Comparison of ENCODE assay signal across 18 cellular contexts in genomic region chr7:158784270-158784669, GRCh38. TPM values are rescaled to one million over a fixed set of nuclear protein-coding genes. Genes with fewer than 3 reads are reported as not detected.
A peak's percentile ranks its signal among the peaks of the same experiment; 100 is the strongest.
DNase-seq lines count a peak whose midpoint lies in the region; ATAC-seq and TF ChIP-seq lines count a peak whose summit lies in the region.
"Had no signal": no experiment of that assay in that cellular context is flagged by ENCODE, and none has a peak within 500 bp of the region (broad histone marks: within the 10 kb centered on the region; RNA-seq: fewer than 3 reads in every experiment).

No MANE protein-coding gene starts in this region.

- no peaks in the 10 kb centered on the region for H3K9me3 Mint-ChIP-seq in stimulated activated naive CD8-positive, alpha-beta T cell treated with anti-CD3 and anti-CD28 coated beads, Interleukin-15, amount 100 ng/mL, for 72 hours
- no peaks in the 10 kb centered on the region for H3K9me3 Mint-ChIP-seq in H9
- H3K9me3 Mint-ChIP-seq: activated naive CD4-positive, alpha-beta T cell treated with anti-CD3 and anti-CD28 coated beads for 36 hours; T-helper 1 cell treated with Interleukin-12 subunit alpha and Interleukin-12 subunit beta and Interleukin-4 antibody, amounts not matched to agents 30 μg/mL and 1 μg/mL, for 36 hours had no signal

- H3K4me1 ChIP-seq in esophagus squamous epithelium (peaks cover 0 to 44% (median 11%) of the 10 kb centered on the region in 3 donors), gastrocnemius medialis (peaks cover 19 to 23% of the 10 kb centered on the region in 2 donors), H9 (ENCODE audit: insufficient read depth, low read length) (no peaks in the 10 kb centered on the region)

- DNase-seq in stimulated activated naive CD8-positive, alpha-beta T cell treated with anti-CD3 and anti-CD28 coated beads, Interleukin-15, amount 100 ng/mL, for 72 hours = no peak
- no peak for DNase-seq in stimulated activated naive CD8-positive, alpha-beta T cell treated with anti-CD3 and anti-CD28 coated beads, Interleukin-15, Interleukin-2, amounts not matched to agents 100 U/mL and 50 U/mL, for 24 hours
- DNase-seq in esophagus squamous epithelium (lab: John Stamatoyannopoulos, UW) (no peak), gastrocnemius medialis (no peak), HK-2 (ENCODE audit: unreplicated experiment) (no peak), H9 (no peak), posterior cingulate gyrus (no peak)
- DNase-seq: cortex of kidney, DND-41, MM.1S, NCI-H1694, NCI-H748 treated with DMSO at 0.1 percent for 48 hours, OCI-M1, SJCRH30, WERI-Rb-1 had no signal

- no peak overlapping the region for H2BK120ac ChIP-seq in H9 (ENCODE audit: low read depth, low read length, poor library complexity, severe bottlenecking)

- no peak overlapping the region for H4K8ac ChIP-seq in H9 (replicated peaks; ENCODE audit: insufficient read length, low read depth, low read length)

- peaks cover 3 to 25% (median 10%) of the 10 kb centered on the region in 3 experiments; a peak in 6 of 7 replicates for H3K36me3 Mint-ChIP-seq in H9 (ENCODE audit: insufficient read depth in 1 of 3, low read depth in 3 of 3)

- H4K91ac ChIP-seq in H9 (ENCODE audit: insufficient read length, low read depth, low read length) = no peak overlapping the region

- H3K79me1 ChIP-seq in H9 (ENCODE audit: insufficient read depth, low read depth, low read length, poor library complexity, severe bottlenecking) = no peaks in the 10 kb centered on the region

- no peak overlapping the region for H2AFZ ChIP-seq in H9 (ENCODE audit: low read length)

- H4K20me1 ChIP-seq in H9 (ENCODE audit: control insufficient read depth, insufficient read depth, insufficient read length) = no peaks in the 10 kb centered on the region

- 79 to 82% methylated on average over 6 to 7 of the region's 7 CpGs for WGBS in esophagus squamous epithelium, 2 donors
- no CpG with 5 or more reads among the region's 7 CpGs for WGBS in H9 (ENCODE audit: extremely low coverage, insufficient read length, low lambda C conversion rate)

- H3K23me2 ChIP-seq in H9 (ENCODE audit: insufficient read length, low read depth, low read length, poor library complexity, severe bottlenecking) = no peaks in the 10 kb centered on the region

- no peak overlapping the region for H3K4me3 ChIP-seq in esophagus squamous epithelium
- no peak overlapping the region for H3K4me3 ChIP-seq in gastrocnemius medialis
- H3K4me3 ChIP-seq: SJCRH30 had no signal

- in situ Hi-C loops in gastrocnemius medialis (cut with MboI; ENCODE audit: low sequenced_read_pairs in 4 of 4) = loop anchor here in 1 of 4 donors (5.0 kb wide), 1 partner anchor 73 kb away; the partner anchor contains the start of gene DYNC2I1

- no peak overlapping the region for H3K14ac ChIP-seq in H9 (ENCODE audit: insufficient read depth, low read length)

- H2AK5ac ChIP-seq in H9 (ENCODE audit: insufficient read length, low read length) = no peak overlapping the region

- TF ChIP-seq CTCF in esophagus squamous epithelium (IDR thresholded peaks at IDR 0.05) (no peak), gastrocnemius medialis (IDR thresholded peaks at IDR 0.05 in 4 of 5, conservative IDR thresholded peaks at IDR 0.05 in 1 of 5) (no peak), H9 (conservative IDR thresholded peaks at IDR 0.05) (no peak)

- intact Hi-C loops in esophagus squamous epithelium (cut with DNase I) = no loop called here
- intact Hi-C loops in gastrocnemius medialis (cut with DNase I; ENCODE audit: low total_unique reads) = loop anchor here (5.0 to 10.0 kb wide), 2 partner anchors 81 to 82 kb away; partner anchors contain the start of gene NCAPG2
- intact Hi-C loops in posterior cingulate gyrus (cut with DNase I) = no loop called here

- H3K4me3 Mint-ChIP-seq in stimulated activated naive CD8-positive, alpha-beta T cell treated with anti-CD3 and anti-CD28 coated beads, Interleukin-15, amount 100 ng/mL, for 72 hours = no peak overlapping the region
- H3K4me3 Mint-ChIP-seq in H9 = no peak overlapping the region
- H3K4me3 Mint-ChIP-seq: activated naive CD4-positive, alpha-beta T cell treated with anti-CD3 and anti-CD28 coated beads for 36 hours; T-helper 1 cell treated with Interleukin-12 subunit alpha and Interleukin-12 subunit beta and Interleukin-4 antibody, amounts not matched to agents 30 μg/mL and 1 μg/mL, for 36 hours had no signal

- peaks cover 0 to 86% (median 0%) of the 10 kb centered on the region in 3 donors for H3K36me3 ChIP-seq in esophagus squamous epithelium
- peaks cover 0 to 38% of the 10 kb centered on the region in 2 donors for H3K36me3 ChIP-seq in gastrocnemius medialis

- H4K5ac ChIP-seq in H9 (ENCODE audit: insufficient read length, low read depth, low read length) = no peak overlapping the region

- ATAC-seq in stimulated activated naive CD8-positive, alpha-beta T cell treated with anti-CD3 and anti-CD28 coated beads, Interleukin-15, amount 100 ng/mL, for 72 hours = peak; percentile 25
- ATAC-seq in stimulated activated naive CD8-positive, alpha-beta T cell treated with anti-CD3 and anti-CD28 coated beads, Interleukin-15, Interleukin-2, amounts not matched to agents 100 U/mL and 50 U/mL, for 24 hours = no peak
- ATAC-seq in gastrocnemius medialis (no peak), GM19023 (IDR thresholded peaks at IDR 0.05; ENCODE audit: unreplicated experiment) (no peak)

- H3K27ac ChIP-seq in esophagus squamous epithelium (peak overlapping the region; percentile 54 to 84 (median 82)), gastrocnemius medialis (peak overlapping the region; percentile 79 to 85 (median 80)), H9 (ENCODE audit: insufficient read length, low read depth, low read length) (no peak overlapping the region)
- H3K27ac ChIP-seq: SJCRH30, WERI-Rb-1 had no signal

- H3K79me2 ChIP-seq in H9 (ENCODE audit: insufficient read depth, low read length) = peaks cover 2% of the 10 kb centered on the region; the same call in 1 of the 2 replicates

- no peaks in the 10 kb centered on the region for H3K27me3 Mint-ChIP-seq in stimulated activated naive CD8-positive, alpha-beta T cell treated with anti-CD3 and anti-CD28 coated beads, Interleukin-15, amount 100 ng/mL, for 72 hours
- H3K27me3 Mint-ChIP-seq in H9 (ENCODE audit: low read depth) = no peaks in the 10 kb centered on the region

- H3K4ac ChIP-seq in H9 (ENCODE audit: low read depth, low read length) = no peak overlapping the region

- no peak overlapping the region for H2BK20ac ChIP-seq in H9 (ENCODE audit: low read depth, low read length, poor library complexity, severe bottlenecking)

- no peak overlapping the region for H2BK15ac ChIP-seq in H9 (ENCODE audit: low read depth, low read length)

- no peak overlapping the region for H3K9ac ChIP-seq in H9 (ENCODE audit: extremely low read depth, insufficient read length, low read length)

- no peaks in the 10 kb centered on the region for H3K4me1 Mint-ChIP-seq in stimulated activated naive CD8-positive, alpha-beta T cell treated with anti-CD3 and anti-CD28 coated beads, Interleukin-15, amount 100 ng/mL, for 72 hours
- H3K4me1 Mint-ChIP-seq in H9 = no peaks in the 10 kb centered on the region

- no peak overlapping the region for H3K23ac ChIP-seq in H9 (ENCODE audit: insufficient read length, low read depth, low read length)

- H3K27ac Mint-ChIP-seq in stimulated activated naive CD8-positive, alpha-beta T cell treated with anti-CD3 and anti-CD28 coated beads, Interleukin-15, amount 100 ng/mL, for 72 hours = no peak overlapping the region
- no peak overlapping the region for H3K27ac Mint-ChIP-seq in H9
- H3K27ac Mint-ChIP-seq: activated naive CD4-positive, alpha-beta T cell treated with anti-CD3 and anti-CD28 coated beads for 36 hours; T-helper 1 cell treated with Interleukin-12 subunit alpha and Interleukin-12 subunit beta and Interleukin-4 antibody, amounts not matched to agents 30 μg/mL and 1 μg/mL, for 36 hours had no signal

- H3T11ph ChIP-seq in H9 (ENCODE audit: low read length) = no peak overlapping the region

- no peak overlapping the region for H3K18ac ChIP-seq in H9 (ENCODE audit: insufficient read length, low read depth, low read length)

- no peak overlapping the region for H3K56ac ChIP-seq in H9 (ENCODE audit: insufficient read length, low read depth, low read length)

- H3K9me3 ChIP-seq in esophagus squamous epithelium = no peaks in the 10 kb centered on the region
- no peaks in the 10 kb centered on the region for H3K9me3 ChIP-seq in gastrocnemius medialis
- H3K9me3 ChIP-seq in H9 (ENCODE audit: control insufficient read depth, low read depth, low read length) = peaks cover 15% of the 10 kb centered on the region

- H3K27me3 ChIP-seq in esophagus squamous epithelium (no peaks in the 10 kb centered on the region), gastrocnemius medialis (no peaks in the 10 kb centered on the region), H9 (ENCODE audit: insufficient read depth, low read length) (no peaks in the 10 kb centered on the region)
- H3K27me3 ChIP-seq: SJCRH30 had no signal

- no peak overlapping the region for H3K4me2 ChIP-seq in H9 (ENCODE audit: insufficient read depth, insufficient read length, low read length)

- TF ChIP-seq POLR2A in esophagus squamous epithelium (IDR thresholded peaks at IDR 0.05) (no peak), gastrocnemius medialis (IDR thresholded peaks at IDR 0.05) (no peak)

- H2BK5ac ChIP-seq in H9 (ENCODE audit: insufficient read length, low read length) = no peak overlapping the region

- no peak overlapping the region for H2BK12ac ChIP-seq in H9 (ENCODE audit: insufficient read length, low read depth, low read length)

RNA-seq across cellular contexts. Expression of gene ESYT2, which starts 45.0 kb away (rescaled TPM):
- total RNA-seq in esophagus squamous epithelium = 10 to 100 TPM; 52.1 to 94.2 (median 60.5) TPM
- 100 to 1,000 TPM in 1 of 4 donors, 10 to 100 TPM in 3; 67.5 to 106 (median 74.7) TPM for total RNA-seq in gastrocnemius medialis
- 36.7 and 39.0 TPM in 2 replicates for total RNA-seq in H9 (2021)
